8 cellular contexts compared by ENCODE assay signal in the genomic region with DNA sequence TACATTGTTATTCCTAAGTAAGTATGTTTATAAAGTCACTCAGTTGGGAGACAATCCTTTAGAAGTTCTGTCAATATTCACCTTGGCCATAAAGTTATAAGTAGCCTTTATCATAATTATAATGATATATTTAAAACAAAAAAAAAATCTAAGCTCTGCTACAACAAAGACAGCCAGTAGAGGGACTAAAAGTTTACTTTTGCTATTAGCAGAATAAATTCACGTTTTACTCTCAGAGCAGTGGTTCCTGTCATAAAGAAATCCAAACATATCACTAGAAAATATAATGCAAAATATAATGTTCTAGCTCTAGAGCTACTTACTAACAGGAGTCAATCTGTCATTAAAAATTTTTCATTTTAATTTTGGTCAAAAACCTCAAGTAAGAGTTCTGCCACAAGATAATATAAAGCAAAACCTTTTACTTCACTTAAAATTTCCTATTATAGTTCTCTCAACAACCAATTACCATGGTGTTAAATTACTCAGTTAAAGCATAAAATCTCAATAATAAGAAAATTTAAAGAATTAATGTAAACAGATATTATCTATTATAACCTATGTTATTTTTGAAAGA. TPM values are rescaled to one million over a fixed set of nuclear protein-coding genes. Genes with fewer than 3 reads are reported as not detected.
DNase-seq lines count a peak whose midpoint lies in the region; ATAC-seq and TF ChIP-seq lines count a peak whose summit lies in the region.

No MANE protein-coding gene starts in this region.

- H3K18ac ChIP-seq in mesendoderm (ENCODE audit: low read length): no peak overlapping the region

- no CpG with 5 or more reads among the region's 1 CpG for WGBS in mesendoderm (ENCODE audit: extremely low coverage, insufficient coverage, low lambda C conversion rate)

- no peak overlapping the region for H4K8ac ChIP-seq in mesendoderm (ENCODE audit: low read depth, low read length)

- no peak overlapping the region for H4K5ac ChIP-seq in mesendoderm (ENCODE audit: low read length)

- H3K27me3 ChIP-seq in breast epithelium: no peaks in the 10 kb centered on the region
- H3K27me3 ChIP-seq in mesendoderm (ENCODE audit: insufficient read depth, low read length, poor library complexity): no peaks in the 10 kb centered on the region
- no peaks in the 10 kb centered on the region for H3K27me3 ChIP-seq in vagina

- H3K4ac ChIP-seq in mesendoderm (ENCODE audit: low read depth, low read length): no peak overlapping the region

- no peaks in the 10 kb centered on the region for H3K9me3 ChIP-seq in breast epithelium
- H3K9me3 ChIP-seq in vagina: no peaks in the 10 kb centered on the region

- intact Hi-C loops in CD14-positive monocyte (cut with micrococcal nuclease) (no loop called here), breast epithelium (cut with DNase I; ENCODE audit: low total_unique reads) (no loop called here), vagina (cut with DNase I) (no loop called here)

- H3K56ac ChIP-seq in mesendoderm (ENCODE audit: low read length): no peak overlapping the region

- H2BK120ac ChIP-seq in mesendoderm (ENCODE audit: low read depth, low read length): no peak overlapping the region

- H3K36me3 ChIP-seq in breast epithelium: no peaks in the 10 kb centered on the region
- H3K36me3 ChIP-seq in mesendoderm (ENCODE audit: control insufficient read depth, insufficient read depth, low read length): no peaks in the 10 kb centered on the region
- H3K36me3 ChIP-seq in vagina: peaks cover 0 to 1% of the 10 kb centered on the region in 2 donors

- no peak for DNase-seq in CD14-positive monocyte (ENCODE audit: low spot score)
- DNase-seq in LHCN-M2 (ENCODE audit: low read depth): peak; percentile 36
- no peak for DNase-seq in breast epithelium (ENCODE audit: low spot score in 2 of 2)
- peak; percentile 11 for DNase-seq in mesendoderm
- no peak for DNase-seq in vagina (ENCODE audit: extremely low spot score in 2 of 2)
- DNase-seq in NK-92 treated with Interleukin-12 subunit alpha and Interleukin-12 subunit beta, amount 100 ng/mL, for 24 hours (lab: John Stamatoyannopoulos, UW): no peak
- DNase-seq in stimulated activated CD4-positive, alpha-beta T cell treated with anti-CD3 and anti-CD28 coated beads, Interleukin-1b, Interleukin-23, amount 100 ng/mL, for 48 hours: no peak

- no peaks in the 10 kb centered on the region for H3K79me1 ChIP-seq in mesendoderm (ENCODE audit: low read length)

- H3K27ac ChIP-seq in breast epithelium (no peak overlapping the region), mesendoderm (ENCODE audit: low read depth, low read length) (no peak overlapping the region), vagina (no peak overlapping the region)

- TF ChIP-seq CTCF in CD14-positive monocyte (IDR thresholded peaks at IDR 0.05) (peak; percentile 73), breast epithelium (IDR thresholded peaks at IDR 0.05) (peak in 2 of 3 donors; percentile 48 to 49), vagina (IDR thresholded peaks at IDR 0.05) (peak in 1 of 3 experiments; percentile 30)

- H3K27me3 Mint-ChIP-seq in CD14-positive monocyte (ENCODE audit: low read depth in 3 of 3): no peaks in the 10 kb centered on the region

- H2BK5ac ChIP-seq in mesendoderm (ENCODE audit: low read length): no peak overlapping the region

- no peak overlapping the region for H2BK15ac ChIP-seq in mesendoderm (replicated peaks; ENCODE audit: low read depth)

- H3K4me3 ChIP-seq in breast epithelium: no peak overlapping the region
- no peak overlapping the region for H3K4me3 ChIP-seq in mesendoderm (ENCODE audit: low read length)
- no peak overlapping the region for H3K4me3 ChIP-seq in vagina

- TF ChIP-seq POLR2A in breast epithelium (IDR thresholded peaks at IDR 0.05): no peak
- no peak for TF ChIP-seq POLR2A in vagina (IDR thresholded peaks at IDR 0.05)

- H3K27ac Mint-ChIP-seq in CD14-positive monocyte: no peak overlapping the region

- H3K79me2 ChIP-seq in mesendoderm (ENCODE audit: control insufficient read depth, insufficient read depth, low read length): no peaks in the 10 kb centered on the region

- no peak overlapping the region for H3K9ac ChIP-seq in mesendoderm (ENCODE audit: low read length)

- no peak overlapping the region for H3K4me2 ChIP-seq in mesendoderm (ENCODE audit: low read length)

- H3K4me1 Mint-ChIP-seq in CD14-positive monocyte: no peaks in the 10 kb centered on the region

- H3K36me3 Mint-ChIP-seq in CD14-positive monocyte: peaks cover 18 to 28% of the 10 kb centered on the region in 2 donors

- H3K9me3 Mint-ChIP-seq in CD14-positive monocyte: no peaks in the 10 kb centered on the region

- no peak overlapping the region for H2AK5ac ChIP-seq in mesendoderm (ENCODE audit: low read length)

- H3K4me1 ChIP-seq in breast epithelium (no peaks in the 10 kb centered on the region), mesendoderm (ENCODE audit: control insufficient read depth, low read depth, low read length) (no peaks in the 10 kb centered on the region), vagina (no peaks in the 10 kb centered on the region)

- no peak overlapping the region for H3K4me3 Mint-ChIP-seq in CD14-positive monocyte

- no peak overlapping the region for H3K23ac ChIP-seq in mesendoderm (ENCODE audit: low read length)

- no peak for ATAC-seq in GM21367 (IDR thresholded peaks at IDR 0.05; ENCODE audit: unreplicated experiment)

RNA-seq across cellular contexts. Expression of a gene that starts 17.7 kb away (rescaled TPM):
- polyA plus RNA-seq in CD14-positive monocyte: 10 to 100 TPM; 10.8 to 11.6 TPM
- total RNA-seq in LHCN-M2 (2014; rRNA removed) (37.1 and 38.7 TPM in 2 replicates), breast epithelium (10 to 100 TPM; 31.2 to 76.7 (median 50.5) TPM), vagina (56.2 TPM)
- 10.7 TPM for polyA plus RNA-seq in LHCN-M2 (2012)
- polyA plus RNA-seq in mesendoderm (2013, experiment 1 of 2): 15.9 TPM
- polyA plus RNA-seq in mesendoderm (2013, experiment 2 of 2): 15.8 TPM

Comparison
In these comparisons a context has a peak if more than half of its experiments do, and no peak if none do; other contexts are left out.
1. DNase-seq: peak in LHCN-M2 (single experiment) and mesendoderm (single experiment); none in CD14-positive monocyte (single experiment), breast epithelium (0 of 2), vagina (0 of 2), NK-92 treated with Interleukin-12 subunit alpha and Interleukin-12 subunit beta, amount 100 ng/mL, for 24 hours (single experiment) and stimulated activated CD4-positive, alpha-beta T cell treated with anti-CD3 and anti-CD28 coated beads, Interleukin-1b, Interleukin-23, amount 100 ng/mL, for 48 hours (single experiment).